In the genomic region with DNA sequence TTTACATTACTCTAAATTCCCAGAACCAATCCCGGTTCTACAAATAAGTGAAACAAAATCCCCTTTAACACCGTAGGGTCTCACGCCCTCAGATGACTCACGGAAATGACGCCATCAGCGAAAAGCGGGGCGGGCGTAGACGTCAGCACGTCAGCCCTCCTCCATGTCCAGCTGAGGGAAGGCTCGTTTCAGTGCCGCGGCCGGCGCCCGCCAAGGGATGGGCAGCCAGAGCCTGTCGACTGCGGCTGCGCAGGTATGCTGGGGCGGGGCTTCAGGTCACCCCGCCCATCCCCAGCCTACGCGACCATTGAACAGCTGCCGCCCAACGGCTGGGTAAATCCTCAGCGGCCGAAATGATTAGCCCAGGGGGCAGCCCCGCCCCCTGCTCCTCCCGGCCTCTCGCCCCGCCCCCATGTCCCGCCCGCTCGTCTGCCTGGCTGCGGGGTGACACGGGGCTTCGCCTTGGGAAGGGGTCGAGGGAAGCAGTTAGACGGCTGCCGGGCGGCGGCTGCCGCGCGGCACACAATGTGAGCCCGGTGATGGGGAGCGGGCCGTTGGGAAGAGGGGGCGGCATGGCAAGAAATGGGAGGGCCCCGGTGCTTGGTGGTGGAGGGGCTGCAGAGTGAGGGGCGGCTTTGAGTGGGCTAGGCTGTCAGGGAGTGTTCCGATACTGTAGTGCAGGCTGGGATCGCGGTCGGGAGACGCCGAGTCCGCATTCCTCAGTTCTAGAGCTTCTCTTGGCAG, we compare ENCODE assay signal across 8 cellular contexts. TPM values are rescaled to one million over a fixed set of nuclear protein-coding genes. Genes with fewer than 3 reads are reported as not detected.
A peak's percentile ranks its signal among the peaks of the same experiment; 100 is the strongest.
DNase-seq lines count a peak whose midpoint lies in the region; ATAC-seq, FAIRE-seq and TF ChIP-seq lines count a peak whose summit lies in the region.

A gene (plus strand): TSS at position 420 of the 744 bp plus-strand sequence. CDS start 1,510 bp downstream, outside the sequence.

- CTCF ChIA-PET in HepG2 (lab: Yijun Ruan, JAX; ENCODE audit: low intra/inter-chr PET ratio, low total read pairs), result no interaction called here

- H3K36me3 ChIP-seq in HepG2 (replicated peaks in 1 of 2; ENCODE audit: control insufficient read depth in 1 of 2, insufficient read depth in 2 of 2, low read length in 2 of 2), result no peaks in the 10 kb centered on the region; a peak in 1 of 5 replicates

- peak; percentile 55 to 91 for TF ChIP-seq POLR2A in HepG2 (IDR thresholded peaks at IDR 0.05; ENCODE audit: insufficient read depth in 1 of 2, low read depth in 2 of 2, low read length in 2 of 2)

- ATAC-seq in GM19395 (IDR thresholded peaks at IDR 0.05; ENCODE audit: unreplicated experiment) (peak; percentile 96), HG03565 (IDR thresholded peaks at IDR 0.05; ENCODE audit: unreplicated experiment) (peak; percentile 95), HepG2 (peak; percentile 90)

- peaks cover 49% of the 10 kb centered on the region for H3K4me1 ChIP-seq in HepG2 (ENCODE audit: insufficient read depth, low read length)

- TF ChIP-seq CTCF in C4-2B (conservative IDR thresholded peaks at IDR 0.05), result no peak
- no peak for TF ChIP-seq CTCF in HepG2 (CRISPR knock-in tag; IDR thresholded peaks at IDR 0.05)

- peaks cover 40% of the 10 kb centered on the region for H3K79me2 ChIP-seq in HepG2 (ENCODE audit: insufficient read depth, low read length)

- intact Hi-C loops in HepG2 (cut with micrococcal nuclease; ENCODE audit: unreplicated experiment), result loop anchor here (1.0 to 10.0 kb wide), 4 partner anchors 48 to 380 kb away; a partner anchor contains a TSS

- no TSS peak for BruUV-seq in HepG2 (replicated peaks; lab: Mats Ljungman, UMichigan)

- WGBS in HepG2 (ENCODE audit: low lambda C conversion rate), result under 1% methylated on average over 52 of the region's 59 CpGs

- DNase-seq in NCI-H774 (lab: John Stamatoyannopoulos, UW) (peak; percentile 95), dermis microvascular lymphatic vessel endothelial cell (ENCODE audit: low read depth in 2 of 2) (peak; percentile 99), HepG2 (ENCODE audit: low spot score) (peak; percentile 97)
- peak; percentile 91 to 93 for DNase-seq in activated CD4-positive, alpha-beta T cell treated with anti-CD3 and anti-CD28 coated beads, Interleukin-2, amount 50 U/mL, for 4 hours
- peak; percentile 93 for DNase-seq in stimulated activated CD4-positive, alpha-beta T cell treated with anti-CD3 and anti-CD28 coated beads, Interleukin-4, amount 100 ng/mL, for 1 hour

- peaks cover 0 to 14% of the 10 kb centered on the region in 2 experiments; a peak in 4 of 5 replicates for H3K27me3 ChIP-seq in HepG2 (ENCODE audit: control insufficient read depth in 1 of 2, insufficient read depth in 2 of 2, low read length in 2 of 2)

- no peaks in the 10 kb centered on the region for H4K20me1 ChIP-seq in HepG2 (ENCODE audit: insufficient read depth, low read length)

- TF ChIP-seq RAD21 in HepG2 (CRISPR knock-in tag; IDR thresholded peaks at IDR 0.05), result peak; percentile 27; the same call in 1 of the 2 replicates

- H3K27ac ChIP-seq in C4-2B (peak within 1 kb of the TSS; percentile 89), HepG2 (ENCODE audit: extremely low read length, insufficient read depth, low read length) (peak within 1 kb of the TSS; percentile 84)

- in situ Hi-C loops in HepG2 (cut with HindIII; ENCODE audit: extremely low pct_ligation_motif_present, low pct_unique_long_range_greater_than_20kb), result no loop called here

- peak; percentile 48 for FAIRE-seq in HepG2 (lab: Jason Lieb, UNC)

- H3K4me3 ChIP-seq in HepG2 (replicated peaks in 1 of 3; ENCODE audit: insufficient read depth in 1 of 3, low read depth in 2 of 3, low read length in 3 of 3), result peak within 1 kb of the TSS; percentile 63 to 93 (median 90)

- peak within 1 kb of the TSS; percentile 85 for H3K9ac ChIP-seq in HepG2 (ENCODE audit: insufficient read depth, low read depth, low read length)

- POLR2A ChIA-PET in HepG2 (lab: Yijun Ruan, JAX), result interaction anchor here (0.9 to 1.9 kb wide), 8 partner anchors 11 to 379 kb away, joined by 3 to 12 read pairs (median 4); a partner anchor contains a TSS

- peak within 1 kb of the TSS; percentile 88 for H3K4me2 ChIP-seq in HepG2 (ENCODE audit: low read depth, low read length)

- peak within 1 kb of the TSS; percentile 91 for H2AFZ ChIP-seq in HepG2 (ENCODE audit: low read length)

- TF ChIP-seq EP300 in HepG2 (IDR thresholded peaks at IDR 0.05; ENCODE audit: low read depth in 2 of 2, low read length in 2 of 2) (no peak), HepG2 (CRISPR knock-in tag; IDR thresholded peaks at IDR 0.05; ENCODE audit: borderline replicate concordance) (no peak)

- H3K9me3 ChIP-seq in HepG2 (ENCODE audit: low read length), result no peaks in the 10 kb centered on the region

TF ChIP-seq in HepG2, 621 proteins besides CTCF, POLR2A, EP300 and RAD21 (continues in another document):
- no peak for TF ChIP-seq IKZF4 (CRISPR knock-in tag; IDR thresholded peaks at IDR 0.05; ENCODE audit: borderline replicate concordance, low read depth, not compliant biosample characterization)
- TF ChIP-seq, protein P1, sequence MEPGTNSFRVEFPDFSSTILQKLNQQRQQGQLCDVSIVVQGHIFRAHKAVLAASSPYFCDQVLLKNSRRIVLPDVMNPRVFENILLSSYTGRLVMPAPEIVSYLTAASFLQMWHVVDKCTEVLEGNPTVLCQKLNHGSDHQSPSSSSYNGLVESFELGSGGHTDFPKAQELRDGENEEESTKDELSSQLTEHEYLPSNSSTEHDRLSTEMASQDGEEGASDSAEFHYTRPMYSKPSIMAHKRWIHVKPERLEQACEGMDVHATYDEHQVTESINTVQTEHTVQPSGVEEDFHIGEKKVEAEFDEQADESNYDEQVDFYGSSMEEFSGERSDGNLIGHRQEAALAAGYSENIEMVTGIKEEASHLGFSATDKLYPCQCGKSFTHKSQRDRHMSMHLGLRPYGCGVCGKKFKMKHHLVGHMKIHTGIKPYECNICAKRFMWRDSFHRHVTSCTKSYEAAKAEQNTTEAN (CRISPR knock-in tag; conservative IDR thresholded peaks at IDR 0.05), result 0 out of 2 replicates have a peak, but pooled peaks have one; percentile 19
- TF ChIP-seq FOXA3 (CRISPR knock-in tag; IDR thresholded peaks at IDR 0.05), result peak; percentile 55
- TF ChIP-seq RARG (CRISPR knock-in tag; IDR thresholded peaks at IDR 0.05; ENCODE audit: low read depth), result no peak
- TF ChIP-seq ZNF660 (CRISPR knock-in tag; IDR thresholded peaks at IDR 0.05; ENCODE audit: borderline replicate concordance, low read depth), result no peak
- TF ChIP-seq, protein P2, sequence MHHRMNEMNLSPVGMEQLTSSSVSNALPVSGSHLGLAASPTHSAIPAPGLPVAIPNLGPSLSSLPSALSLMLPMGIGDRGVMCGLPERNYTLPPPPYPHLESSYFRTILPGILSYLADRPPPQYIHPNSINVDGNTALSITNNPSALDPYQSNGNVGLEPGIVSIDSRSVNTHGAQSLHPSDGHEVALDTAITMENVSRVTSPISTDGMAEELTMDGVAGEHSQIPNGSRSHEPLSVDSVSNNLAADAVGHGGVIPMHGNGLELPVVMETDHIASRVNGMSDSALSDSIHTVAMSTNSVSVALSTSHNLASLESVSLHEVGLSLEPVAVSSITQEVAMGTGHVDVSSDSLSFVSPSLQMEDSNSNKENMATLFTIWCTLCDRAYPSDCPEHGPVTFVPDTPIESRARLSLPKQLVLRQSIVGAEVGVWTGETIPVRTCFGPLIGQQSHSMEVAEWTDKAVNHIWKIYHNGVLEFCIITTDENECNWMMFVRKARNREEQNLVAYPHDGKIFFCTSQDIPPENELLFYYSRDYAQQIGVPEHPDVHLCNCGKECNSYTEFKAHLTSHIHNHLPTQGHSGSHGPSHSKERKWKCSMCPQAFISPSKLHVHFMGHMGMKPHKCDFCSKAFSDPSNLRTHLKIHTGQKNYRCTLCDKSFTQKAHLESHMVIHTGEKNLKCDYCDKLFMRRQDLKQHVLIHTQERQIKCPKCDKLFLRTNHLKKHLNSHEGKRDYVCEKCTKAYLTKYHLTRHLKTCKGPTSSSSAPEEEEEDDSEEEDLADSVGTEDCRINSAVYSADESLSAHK (CRISPR knock-in tag; IDR thresholded peaks at IDR 0.05; ENCODE audit: borderline replicate concordance), result peak; percentile 62; the same call in 1 of the 2 replicates
- TF ChIP-seq ZEB1 (IDR thresholded peaks at IDR 0.05; ENCODE audit: insufficient replicate concordance, low read depth), result peak; percentile 8
- no peak for TF ChIP-seq KAT2B (IDR thresholded peaks at IDR 0.05; ENCODE audit: borderline replicate concordance, low read depth, low read length)
- no peak for TF ChIP-seq ZNF207 (IDR thresholded peaks at IDR 0.05; ENCODE audit: borderline replicate concordance)
- peak; percentile 37; the same call in 1 of the 2 replicates for TF ChIP-seq MEF2D (CRISPR knock-in tag; IDR thresholded peaks at IDR 0.05)
- no peak for TF ChIP-seq NONO (IDR thresholded peaks at IDR 0.05)
- peak; percentile 72; the same call in 1 of the 2 replicates for TF ChIP-seq NONO (CRISPR knock-in tag; conservative IDR thresholded peaks at IDR 0.05)

RNA-seq across cellular contexts. Expression of the gene that starts here (rescaled TPM):
- total RNA-seq in dermis microvascular lymphatic vessel endothelial cell (20.0 and 20.4 TPM in 2 replicates), HepG2 (2016; rRNA removed; fragmentation: Illumina TruSeq; extraction: Trizol) (15.7 and 27.6 TPM in 2 replicates)
- 13.4 and 15.5 TPM in 2 replicates for total RNA-seq in HepG2 (2016; cell fraction: cytosol; rRNA removed; fragmentation: Illumina TruSeq; extraction: Trizol; ENCODE audit: low read depth)
- total RNA-seq in HepG2 (2016; cell fraction: insoluble cytoplasmic fraction; rRNA removed; fragmentation: Illumina TruSeq; extraction: Trizol), result 17.2 and 22.8 TPM in 2 replicates
- 7.5 and 10.4 TPM in 2 replicates for total RNA-seq in HepG2 (2016; cell fraction: membrane; rRNA removed; fragmentation: Illumina TruSeq; extraction: Trizol)
- 35.0 and 44.5 TPM in 2 replicates for total RNA-seq in HepG2 (2016; cell fraction: nucleus; rRNA removed; fragmentation: Illumina TruSeq; extraction: Trizol)
- 5.9 and 6.4 TPM in 2 replicates for polyA plus RNA-seq in HepG2 (2011; rRNA removed)
- 2.5 and 4.2 TPM in 2 replicates for polyA plus RNA-seq in HepG2 (2011; cell fraction: cytosol; rRNA removed)
- polyA plus RNA-seq in HepG2 (2011; cell fraction: nucleus; rRNA removed), result 6.1 and 6.4 TPM in 2 replicates
- 7.9 and 9.3 TPM in 2 replicates for polyA plus RNA-seq in HepG2 (2012)
- 6.0 and 6.1 TPM in 2 replicates for polyA plus RNA-seq in HepG2 (2016; cell fraction: cytosol; fragmentation: Illumina TruSeq; extraction: Trizol; ENCODE audit: low read depth)
- 5.6 and 6.5 TPM in 2 replicates for polyA plus RNA-seq in HepG2 (2016; cell fraction: insoluble cytoplasmic fraction; fragmentation: Illumina TruSeq; extraction: Trizol; ENCODE audit: low read depth)
- 5.2 and 5.9 TPM in 2 replicates for polyA plus RNA-seq in HepG2 (2016; cell fraction: membrane; fragmentation: Illumina TruSeq; extraction: Trizol; ENCODE audit: low read depth)
- 7.0 and 7.9 TPM in 2 replicates for polyA plus RNA-seq in HepG2 (2016; cell fraction: nucleus; fragmentation: Illumina TruSeq; extraction: Trizol; ENCODE audit: insufficient read depth, low read depth)
- polyA minus RNA-seq in HepG2 (2011; rRNA and poly(A)+ RNA removed; ENCODE audit: low replicate concordance), result 11.6 and 19.1 TPM in 2 replicates
- 16.7 and 25.3 TPM in 2 replicates for polyA minus RNA-seq in HepG2 (2011; cell fraction: cytosol; rRNA and poly(A)+ RNA removed)
- polyA minus RNA-seq in HepG2 (2011; cell fraction: nucleus; rRNA and poly(A)+ RNA removed), result 87.0 and 89.1 TPM in 2 replicates

Comparison
In these comparisons a context has a peak if more than half of its experiments do, and no peak if none do; other contexts are left out.
1. Peak in every context shown above with its lines: DNase-seq, ATAC-seq, H3K4me3 ChIP-seq and H3K27ac ChIP-seq.